9 cellular contexts compared by ENCODE assay signal in the genomic region with DNA sequence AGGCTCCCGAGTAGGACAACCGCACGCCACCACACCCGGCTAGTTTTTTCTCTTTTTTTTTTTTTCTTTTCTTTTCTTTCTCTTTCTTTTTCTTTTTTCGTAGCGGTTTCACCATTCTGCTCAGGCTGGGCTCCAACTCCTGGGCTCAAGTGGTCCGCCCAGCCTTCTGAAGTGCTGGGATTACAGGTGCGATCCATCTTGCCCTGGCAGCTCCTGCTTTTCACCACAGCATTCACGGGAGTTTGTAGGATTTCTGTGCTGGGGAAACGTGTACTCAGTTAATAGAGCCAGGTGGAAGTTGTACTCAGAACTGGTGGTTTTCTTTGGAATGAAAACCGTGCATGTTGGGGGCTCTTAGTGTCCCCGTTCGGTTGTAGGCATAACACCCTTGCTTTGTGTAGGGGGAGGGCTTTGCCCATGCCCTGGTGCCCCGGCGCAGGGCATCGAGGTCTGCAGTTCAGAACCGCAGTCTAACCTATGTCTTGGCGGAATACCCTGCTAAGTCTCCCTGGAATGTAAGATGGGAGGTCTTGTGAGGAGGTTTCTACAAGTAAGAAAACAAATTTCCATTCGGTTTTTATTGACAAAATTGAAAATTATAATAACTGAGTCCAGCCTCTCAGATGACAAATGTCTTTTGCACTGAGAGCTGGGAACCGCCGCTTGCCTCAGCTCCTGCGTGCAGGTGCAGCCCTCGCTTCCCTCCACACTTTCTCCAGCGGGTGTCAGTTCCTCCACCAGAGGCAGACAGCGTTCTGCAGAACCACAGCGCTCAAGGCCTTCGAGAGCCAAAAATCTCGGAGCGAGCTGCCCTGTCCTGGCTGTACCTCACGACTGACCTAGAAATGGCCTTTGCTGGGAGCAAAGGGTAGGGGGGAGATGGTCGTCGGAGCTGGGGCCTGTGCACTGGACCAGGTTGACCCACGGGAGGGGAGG. TPM values are rescaled to one million over a fixed set of nuclear protein-coding genes. Genes with fewer than 3 reads are reported as not detected.
DNase-seq lines count a peak whose midpoint lies in the region; ATAC-seq, FAIRE-seq and TF ChIP-seq lines count a peak whose summit lies in the region.
"Not testable (repeated sequence)": the region's sequence is repeated elsewhere in the genome, so short reads cannot be mapped to it uniquely, and the experiment has no call there.
"Had no signal": no experiment of that assay in that cellular context is flagged by ENCODE, and none has a peak within 500 bp of the region (broad histone marks: within the 10 kb centered on the region; RNA-seq: fewer than 3 reads in every experiment).

No MANE protein-coding gene starts in this region.

- H4K91ac ChIP-seq in H1 (replicated peaks; ENCODE audit: insufficient read length, low read length): not testable (repeated sequence)

- not testable (repeated sequence) for H3K9me3 ChIP-seq in A549; RWPE2 (ENCODE audit: severe bottlenecking); H1 (ENCODE audit: insufficient read depth in 2 of 2, low read depth in 1 of 2, low read length in 1 of 2); right lobe of liver; skeletal muscle satellite cell (replicated peaks; ENCODE audit: low read length)

- FAIRE-seq in A549 (lab: Jason Lieb, UNC); H1 (lab: Jason Lieb, UNC): not testable (repeated sequence)

- not testable (repeated sequence) for H2BK20ac ChIP-seq in H1 (ENCODE audit: low read length)

- H4K8ac ChIP-seq in H1 (ENCODE audit: extremely low read depth, insufficient read depth, low read length): not testable (repeated sequence)

- not testable (repeated sequence) for H3K14ac ChIP-seq in H1 (ENCODE audit: insufficient read length)

- H3K4me3 ChIP-seq in A549 (peak overlapping the region; percentile 44), RWPE2 (ENCODE audit: severe bottlenecking) (peak overlapping the region; percentile 30), H1 (ENCODE audit: extremely low read depth in 1 of 4, insufficient read depth in 2 of 4, low read depth in 3 of 4, low read length in 4 of 4) (peak overlapping the region in 2 of 4 experiments; percentile 15 to 43; a peak in 4 of 8 replicates), right lobe of liver (peak overlapping the region in 2 of 3 donors; percentile 44 to 48)
- not testable (repeated sequence) for H3K4me3 ChIP-seq in skeletal muscle satellite cell (ENCODE audit: low read length)

- not testable (repeated sequence) for H3K27me3 Mint-ChIP-seq in activated T-cell treated with anti-CD3 and anti-CD28 coated beads, Interleukin-2, amount 50 U/mL, for 4 hours (ENCODE audit: low read depth)

- TF ChIP-seq RAD21 in A549 (conservative IDR thresholded peaks at IDR 0.05 in 1 of 2, IDR thresholded peaks at IDR 0.05 in 1 of 2); H1 (IDR thresholded peaks at IDR 0.05 in 1 of 2, conservative IDR thresholded peaks at IDR 0.05 in 1 of 2; ENCODE audit: low read depth in 2 of 2, low read length in 2 of 2): not testable (repeated sequence)

- DNase-seq in A549 (ENCODE audit: low read depth in 1 of 2, low spot score in 1 of 2); activated T-cell treated with anti-CD3 and anti-CD28 coated beads, Interleukin-2, amount 50 U/mL, for 4 hours; H1 (ENCODE audit: low read depth in 1 of 2, low spot score in 2 of 2): not testable (repeated sequence)
- peak; percentile 23 for DNase-seq in RWPE2 (ENCODE audit: low spot score)
- DNase-seq in right lobe of liver: peak; percentile 25 to 54 (median 46)

- not testable (repeated sequence) for H3K4me1 Mint-ChIP-seq in activated T-cell treated with anti-CD3 and anti-CD28 coated beads, Interleukin-2, amount 50 U/mL, for 4 hours (ENCODE audit: low read depth)

- not testable (repeated sequence) for H3K23me2 ChIP-seq in H1 (ENCODE audit: low read depth, low read length)

- H3K79me1 ChIP-seq in H1 (ENCODE audit: low read depth, low read length): not testable (repeated sequence)

- H3K27ac ChIP-seq in A549 (peak overlapping the region in 1 of 2 experiments; percentile 87; a peak in 4 of 6 replicates), RWPE2 (ENCODE audit: poor library complexity, severe bottlenecking) (peak overlapping the region; percentile 61), right lobe of liver (peak overlapping the region in 2 of 3 donors; percentile 78 to 80)
- H3K27ac ChIP-seq in H1 (ENCODE audit: low read depth, low read length): not testable (repeated sequence)

- CTCF ChIA-PET in A549 (lab: Yijun Ruan, JAX); H1 (lab: Charles Lee; ENCODE audit: partially characterized antibody): not testable (repeated sequence)

- intact Hi-C loops in right lobe of liver (cut with DNase I): not testable (repeated sequence)

- ATAC-seq in A549: peak; percentile 24 to 27; a peak in 4 of 6 replicates
- ATAC-seq in GM19467 (IDR thresholded peaks at IDR 0.05; ENCODE audit: unreplicated experiment): peak; percentile 4
- peak; percentile 10 for ATAC-seq in HG03108 (IDR thresholded peaks at IDR 0.05; ENCODE audit: unreplicated experiment)
- not testable (repeated sequence) for ATAC-seq in RWPE2 (ENCODE audit: low read depth)
- peak; percentile 10 to 15 for ATAC-seq in activated T-cell treated with anti-CD3 and anti-CD28 coated beads, Interleukin-2, amount 50 U/mL, for 4 hours
- ATAC-seq in right lobe of liver: peak; percentile 15 to 59 (median 34)

- H4K20me1 ChIP-seq in H1 (replicated peaks in 1 of 2; ENCODE audit: control insufficient read depth in 1 of 2, insufficient read depth in 2 of 2, low read length in 2 of 2): not testable (repeated sequence)

- not testable (repeated sequence) for H2BK5ac ChIP-seq in H1 (ENCODE audit: low read depth, low read length)

- TF ChIP-seq POLR2A in A549 (IDR thresholded peaks at IDR 0.05; ENCODE audit: low read length); H1 (IDR thresholded peaks at IDR 0.05; ENCODE audit: control extremely low read depth in 1 of 2, low read depth in 2 of 2, low read length in 2 of 2); right lobe of liver (IDR thresholded peaks at IDR 0.05): not testable (repeated sequence)

- not testable (repeated sequence) for H2BK12ac ChIP-seq in H1 (ENCODE audit: low read depth, low read length)

- not testable (repeated sequence) for H3K23ac ChIP-seq in H1 (ENCODE audit: insufficient read length)

- not testable (repeated sequence) for H2AK5ac ChIP-seq in H1 (ENCODE audit: low read depth, low read length)

- not testable (repeated sequence) for H3K36me3 Mint-ChIP-seq in activated T-cell treated with anti-CD3 and anti-CD28 coated beads, Interleukin-2, amount 50 U/mL, for 4 hours (ENCODE audit: insufficient read depth)

- not testable (repeated sequence) for H3K56ac ChIP-seq in H1 (replicated peaks; ENCODE audit: insufficient read length, low read depth, low read length)

- 44% methylated on average over 24 of the region's 33 CpGs for WGBS in A549 (ENCODE audit: missing lambda C conversion rate)
- WGBS in H1 (ENCODE audit: extremely low coverage in 1 of 2, insufficient coverage in 1 of 2, insufficient read length in 1 of 2, insufficient replicate concordance in 2 of 2, low coverage in 1 of 2, low lambda C conversion rate in 2 of 2, missing lambda C conversion rate in 1 of 2), 2 experiments: 15% methylated on average over 16 of the region's 33 CpGs; no CpG with 5 or more reads in 1 of the 2 experiments
- 10% methylated on average over 12 of the region's 33 CpGs for WGBS in right lobe of liver (ENCODE audit: insufficient coverage, low coverage, low lambda C conversion rate, missing lambda C conversion rate)

- H2BK120ac ChIP-seq in H1 (replicated peaks; ENCODE audit: low read depth, low read length): not testable (repeated sequence)

- H3K4me2 ChIP-seq in A549 (peak overlapping the region; percentile 77), H1 (ENCODE audit: insufficient read depth in 1 of 2, low read depth in 2 of 2, low read length in 2 of 2) (peak overlapping the region; percentile 34 to 64), skeletal muscle satellite cell (ENCODE audit: low read length) (peak overlapping the region; percentile 40)

- H3K79me2 ChIP-seq in H1 (ENCODE audit: control insufficient read depth in 1 of 2, insufficient read depth in 2 of 2, low read length in 2 of 2): not testable (repeated sequence)

- not testable (repeated sequence) for H2AFZ ChIP-seq in H1 (ENCODE audit: low read length)

- not testable (repeated sequence) for H3K36me3 ChIP-seq in RWPE2 (ENCODE audit: low read depth); H1 (ENCODE audit: control insufficient read depth in 2 of 4, insufficient read depth in 4 of 4, low read length in 3 of 4); right lobe of liver; skeletal muscle satellite cell (ENCODE audit: insufficient read depth, low read length)

- peak overlapping the region; percentile 86 for H3K4me3 Mint-ChIP-seq in activated T-cell treated with anti-CD3 and anti-CD28 coated beads, Interleukin-2, amount 50 U/mL, for 4 hours

- TF ChIP-seq CTCF in A549 (IDR thresholded peaks at IDR 0.05); RWPE2 (IDR thresholded peaks at IDR 0.05; ENCODE audit: poor library complexity, severe bottlenecking); H1 (IDR thresholded peaks at IDR 0.05; ENCODE audit: control extremely low read depth in 1 of 3, insufficient read depth in 1 of 3, low read depth in 1 of 3, low read length in 3 of 3); right lobe of liver (IDR thresholded peaks at IDR 0.05): not testable (repeated sequence)

- H3K18ac ChIP-seq in H1 (ENCODE audit: extremely low read depth, low read length): not testable (repeated sequence)

- not testable (repeated sequence) for H3K9ac ChIP-seq in H1 (replicated peaks in 1 of 4; ENCODE audit: extremely low read depth in 1 of 4, low read depth in 3 of 4, low read length in 3 of 4); skeletal muscle satellite cell (ENCODE audit: low read depth, low read length)

- H2BK15ac ChIP-seq in H1 (ENCODE audit: low read length): not testable (repeated sequence)

- H3K27me3 ChIP-seq in RWPE2 (ENCODE audit: insufficient read depth, poor library complexity, severe bottlenecking); H1 (replicated peaks in 1 of 4; ENCODE audit: control insufficient read depth in 3 of 4, extremely low read depth in 1 of 4, insufficient read depth in 3 of 4, low read length in 3 of 4); right lobe of liver; skeletal muscle satellite cell (ENCODE audit: control insufficient read depth, insufficient read depth, low read length): not testable (repeated sequence)

- H3K4me1 ChIP-seq in A549; RWPE2 (ENCODE audit: insufficient read depth, poor library complexity, severe bottlenecking); H1 (replicated peaks in 1 of 4; ENCODE audit: control insufficient read depth in 3 of 4, insufficient read depth in 4 of 4, low read length in 3 of 4); right lobe of liver; skeletal muscle satellite cell (ENCODE audit: control insufficient read depth, insufficient read depth, low read length): not testable (repeated sequence)

- POLR2A ChIA-PET in A549 (lab: Yijun Ruan, JAX): interaction anchor here (1.1 to 1.2 kb wide), 2 partner anchors 183 to 730 kb away, joined by 6 to 14 read pairs; no protein-coding TSS in a partner anchor
- POLR2A ChIA-PET in H1 (lab: Charles Lee; ENCODE audit: partially characterized antibody): not testable (repeated sequence)

- not testable (repeated sequence) for H4K5ac ChIP-seq in H1 (ENCODE audit: insufficient read length, low read depth, low read length)

- H3K9me3 Mint-ChIP-seq in activated T-cell treated with anti-CD3 and anti-CD28 coated beads, Interleukin-2, amount 50 U/mL, for 4 hours: not testable (repeated sequence)

- not testable (repeated sequence) for TF ChIP-seq EP300 in A549 (IDR thresholded peaks at IDR 0.05); H1 (IDR thresholded peaks at IDR 0.05; ENCODE audit: borderline replicate concordance in 1 of 2, low read depth in 2 of 2, low read length in 2 of 2)

- not testable (repeated sequence) for H3K4ac ChIP-seq in H1 (replicated peaks; ENCODE audit: insufficient read length, low read depth, low read length)

RNA-seq across cellular contexts. Expression of gene PPIAL4D, which starts 40.0 kb away (rescaled TPM):
- not detected in 2 replicates for polyA plus RNA-seq in A549 (2011; rRNA removed)
- polyA plus RNA-seq in A549 (2012; cell fraction: cytosol; rRNA removed): not detected in 2 replicates
- polyA plus RNA-seq in A549 (2012; cell fraction: nucleus; rRNA removed): not detected in 2 replicates
- polyA plus RNA-seq in A549 (2017; fragmentation: RNase III; extraction: RNeasy Plus Mini Kit Qiagen cat#74134 plus additional on column Dnase treatment): not detected in 3 replicates
- not detected in 2 replicates for polyA minus RNA-seq in A549 (2011; rRNA and poly(A)+ RNA removed)
- not detected for total RNA-seq in activated T-cell treated with anti-CD3 and anti-CD28 coated beads, Interleukin-2, amount 50 U/mL, for 4 hours
- total RNA-seq in H1 (2021; fragmentation: NEBNext Ultra II Directional; extraction: Animal tissue kit (Norgen Biotek cat#: 25700)): not detected in 2 replicates
- polyA plus RNA-seq in H1 (2011; rRNA removed): not detected in 2 replicates
- not detected for polyA plus RNA-seq in H1 (2011; cell fraction: cytosol; rRNA removed)
- not detected for polyA plus RNA-seq in H1 (2011; cell fraction: nucleus; rRNA removed)
- polyA plus RNA-seq in H1 (2012, experiment 1 of 2): not detected in 4 replicates
- not detected for polyA plus RNA-seq in H1 (2012, experiment 2 of 2)
- polyA plus RNA-seq in H1 (2013, experiment 1 of 2): not detected
- polyA plus RNA-seq in H1 (2013, experiment 2 of 2): not detected
- not detected in 2 replicates for polyA minus RNA-seq in H1 (2011; rRNA and poly(A)+ RNA removed)
- not detected for polyA minus RNA-seq in H1 (2011; cell fraction: cytosol; rRNA and poly(A)+ RNA removed)
- polyA minus RNA-seq in H1 (2011; cell fraction: nucleus; rRNA and poly(A)+ RNA removed): not detected
- not detected for total RNA-seq in right lobe of liver
- not detected in 2 replicates for total RNA-seq in skeletal muscle satellite cell (2012; rRNA removed)
- total RNA-seq: A172 had no signal
